Comparison of ENCODE assay signal across 8 cellular contexts in the genomic region with DNA sequence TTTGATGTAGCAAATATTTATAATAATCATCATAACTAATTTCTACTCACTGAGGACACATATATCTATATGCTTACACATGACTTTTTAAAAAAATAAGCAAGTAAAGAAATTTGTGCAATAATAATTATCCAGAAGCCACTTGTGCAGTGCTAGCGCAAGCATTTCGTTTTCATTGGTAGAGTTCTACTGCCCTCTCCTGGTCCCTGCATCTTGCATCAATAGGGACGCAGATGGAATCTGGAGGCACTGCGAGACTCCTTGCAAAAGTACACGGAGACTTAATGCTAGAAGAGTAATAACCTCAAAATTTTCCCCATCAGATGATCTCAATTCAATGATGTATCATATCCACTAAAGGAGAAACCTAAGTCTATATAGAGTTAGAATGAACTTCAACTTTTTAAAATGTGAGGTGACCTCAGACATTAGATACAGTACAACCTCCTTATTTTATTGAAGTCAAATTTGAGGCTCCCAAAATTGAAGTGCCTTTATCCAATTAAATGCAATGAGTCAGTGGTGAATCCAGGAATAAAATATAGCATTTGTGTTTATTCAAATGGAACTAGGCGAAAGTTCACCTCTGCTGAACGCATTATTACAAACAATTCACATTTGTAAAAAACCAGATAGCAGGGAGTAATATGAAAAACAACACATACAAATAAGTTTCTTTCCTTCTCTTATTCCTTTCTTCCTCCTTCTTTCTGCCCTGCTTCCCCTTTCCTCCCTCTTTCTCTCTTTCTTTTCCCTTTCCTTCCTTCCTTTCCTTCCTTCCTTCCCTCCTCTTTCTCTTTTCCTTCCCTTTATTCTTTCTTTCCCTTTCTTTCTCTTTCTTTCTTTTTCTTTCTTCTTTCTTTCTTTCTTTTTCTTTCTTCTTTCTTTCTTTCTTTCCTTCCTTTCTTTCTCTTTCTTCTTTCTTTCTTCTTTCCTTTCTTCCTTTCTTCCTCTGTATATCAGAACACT.
A peak's percentile ranks its signal among the peaks of the same experiment; 100 is the strongest.
DNase-seq lines count a peak whose midpoint lies in the region; ATAC-seq and TF ChIP-seq lines count a peak whose summit lies in the region.

No MANE protein-coding gene starts in this region.

- H3K4me3 ChIP-seq in Caco-2 (ENCODE audit: low read depth, low read length): no peak overlapping the region

- H3K9me3 Mint-ChIP-seq in Caco-2 (ENCODE audit: unreplicated experiment) (no peaks in the 10 kb centered on the region), type B pancreatic cell (no peaks in the 10 kb centered on the region)

- CTCF ChIA-PET in Caco-2 (lab: Charles Lee): no interaction called here

- H3K27me3 Mint-ChIP-seq in Caco-2 (ENCODE audit: insufficient read depth, unreplicated experiment) (peaks cover 6% of the 10 kb centered on the region), type B pancreatic cell (peaks cover 3% of the 10 kb centered on the region)

- no peaks in the 10 kb centered on the region for H3K4me1 Mint-ChIP-seq in Caco-2 (ENCODE audit: low read depth, unreplicated experiment)
- H3K4me1 Mint-ChIP-seq in type B pancreatic cell (ENCODE audit: unreplicated experiment): no peaks in the 10 kb centered on the region

- no peak for TF ChIP-seq POLR2A in erythroblast (IDR thresholded peaks at IDR 0.05; ENCODE audit: low read length)

- intact Hi-C loops in Caco-2 (cut with micrococcal nuclease; ENCODE audit: unreplicated experiment): loop anchor here (1.0 to 5.0 kb wide), 4 partner anchors 60 to 600 kb away; no protein-coding TSS in a partner anchor

- no peaks in the 10 kb centered on the region for H3K27me3 ChIP-seq in Caco-2 (replicated peaks; ENCODE audit: control insufficient read depth, insufficient read depth, low read length)

- TF ChIP-seq CTCF in Caco-2 (IDR thresholded peaks at IDR 0.05; ENCODE audit: insufficient read depth in 1 of 2, low read depth in 1 of 2, low read length in 1 of 2, severe bottlenecking in 1 of 2, unreplicated experiment in 1 of 2) (peak; percentile 77 to 79), type B pancreatic cell (conservative IDR thresholded peaks at IDR 0.05) (peak; percentile 95)

- no peaks in the 10 kb centered on the region for H3K36me3 ChIP-seq in Caco-2 (ENCODE audit: control insufficient read depth, insufficient read depth, low read length)

- DNase-seq in Caco-2: peak; percentile 58 to 74
- peak; percentile 42 for DNase-seq in NCI-H510A treated with DMSO at 0.1 percent for 48 hours (lab: John Stamatoyannopoulos, UW)
- DNase-seq in activated CD4-positive, alpha-beta T cell treated with anti-CD3 and anti-CD28 coated beads, Interleukin-2, amount 50 U/mL, for 24 hours (ENCODE audit: low read depth in 1 of 2, low spot score in 1 of 2): peak; percentile 0 to 33
- peak; percentile 73 to 79 for DNase-seq in erythroblast (lab: John Stamatoyannopoulos, UW)
- DNase-seq in myocyte (ENCODE audit: low read depth): peak; percentile 87
- no peak for DNase-seq in type B pancreatic cell (ENCODE audit: extremely low spot score, unreplicated experiment)

- H3K36me3 Mint-ChIP-seq in Caco-2 (ENCODE audit: insufficient read depth, unreplicated experiment) (no peaks in the 10 kb centered on the region), type B pancreatic cell (no peaks in the 10 kb centered on the region)

- no peaks in the 10 kb centered on the region for H3K9me3 ChIP-seq in Caco-2

- POLR2A ChIA-PET in Caco-2 (lab: Charles Lee): no interaction called here

- H3K27ac Mint-ChIP-seq in Caco-2 (ENCODE audit: unreplicated experiment) (no peak overlapping the region), type B pancreatic cell (no peak overlapping the region)

- no TSS peak for BruUV-seq in Caco-2 (replicated peaks; lab: Mats Ljungman, UMichigan)

- no peak overlapping the region for H3K4me3 Mint-ChIP-seq in Caco-2 (ENCODE audit: unreplicated experiment)
- H3K4me3 Mint-ChIP-seq in type B pancreatic cell: no peak overlapping the region

- peak; percentile 75 for ATAC-seq in GM19324 (IDR thresholded peaks at IDR 0.05; ENCODE audit: low FRiP score, unreplicated experiment)
- ATAC-seq in HG03439 (IDR thresholded peaks at IDR 0.05; ENCODE audit: unreplicated experiment): peak; percentile 84

- H3K4me1 ChIP-seq in Caco-2: no peaks in the 10 kb centered on the region
